22 cellular contexts compared by ENCODE assay signal in the genomic region with DNA sequence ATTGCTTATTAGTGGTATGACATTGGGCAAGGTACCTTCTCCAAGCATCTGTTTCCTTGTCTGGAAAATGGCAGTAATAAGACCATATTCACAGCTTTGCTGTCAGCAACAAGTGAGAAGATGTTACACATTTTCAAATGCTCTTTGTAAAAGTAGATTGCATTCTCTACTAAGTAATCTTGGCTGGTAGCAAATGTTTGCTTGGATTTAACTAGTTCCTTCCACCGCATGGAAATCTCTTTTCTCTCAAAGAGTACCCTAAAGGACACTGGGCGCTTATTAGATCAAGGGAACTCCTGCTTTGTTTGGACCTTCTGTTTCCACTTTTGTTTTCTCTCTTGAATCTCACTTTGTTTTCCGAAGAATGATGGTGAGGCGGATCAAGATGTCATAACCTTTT.
"Had no signal": no experiment of that assay in that cellular context is flagged by ENCODE, and none has a peak within 500 bp of the region (broad histone marks: within the 10 kb centered on the region; RNA-seq: fewer than 3 reads in every experiment).

No MANE protein-coding gene starts in this region.

- H3K27ac Mint-ChIP-seq: effector memory CD8-positive, alpha-beta T cell; memory B cell; naive B cell had no signal

- H3K9me3 Mint-ChIP-seq: effector memory CD8-positive, alpha-beta T cell; memory B cell had no signal

- H3K36me3 ChIP-seq: colonic mucosa, esophagus muscularis mucosa, gastroesophageal sphincter, heart left ventricle, left ventricle myocardium inferior had no signal

- H3K4me1 ChIP-seq: colonic mucosa, foreskin keratinocyte had no signal

- H3K4me2 ChIP-seq: hepatocyte had no signal

- H3K79me2 ChIP-seq: hepatocyte had no signal

- H3K9me3 ChIP-seq: colonic mucosa, esophagus muscularis mucosa, mucosa of descending colon had no signal

- H3K27ac ChIP-seq: colonic mucosa, foreskin keratinocyte, hepatocyte had no signal

- H3K27me3 ChIP-seq: colonic mucosa, esophagus muscularis mucosa, gastroesophageal sphincter, heart left ventricle, hepatocyte had no signal

- H3K4me3 ChIP-seq: colonic mucosa, esophagus muscularis mucosa, gastroesophageal sphincter, heart left ventricle, hepatocyte, left ventricle myocardium inferior, lung, mucosa of descending colon had no signal

- H3K4me1 Mint-ChIP-seq: memory B cell, naive B cell had no signal

- H3K27me3 Mint-ChIP-seq: effector memory CD8-positive, alpha-beta T cell had no signal

- H3K4me3 Mint-ChIP-seq: effector memory CD8-positive, alpha-beta T cell; immature natural killer cell; memory B cell; mesothelial cell of epicardium; naive B cell had no signal

- DNase-seq: cerebellar nuclear complex; colonic mucosa; effector CD8-positive, alpha-beta T cell; effector memory CD8-positive, alpha-beta T cell; foreskin keratinocyte; heart left ventricle; hypothalamus; immature natural killer cell; islet precursor cell; kidney; kidney glomerular epithelial cell; left colon; left ventricle myocardium inferior; mammary epithelial cell; mucosa of descending colon; naive B cell had no signal
